3 cellular contexts compared by ENCODE assay signal in genomic region chr4:23930750-23931488, GRCh38.
TF ChIP-seq lines count a peak whose summit lies in the region.

No MANE protein-coding gene starts in this region.

TF ChIP-seq in Ishikawa, 13 proteins besides CTCF, POLR2A, EP300 and RAD21 (continued from another document):
- peak; percentile 84 for TF ChIP-seq NFIC (IDR thresholded peaks at IDR 0.05)
- TF ChIP-seq FOXM1 (IDR thresholded peaks at IDR 0.05; ENCODE audit: borderline replicate concordance, low read depth), result peak; percentile 74; the same call in 1 of the 2 replicates
- TF ChIP-seq EGR1 (IDR thresholded peaks at IDR 0.05), result no peak
- TF ChIP-seq REST (IDR thresholded peaks at IDR 0.05; ENCODE audit: low read depth), result no peak
- no peak for TF ChIP-seq CREB1 (IDR thresholded peaks at IDR 0.05; ENCODE audit: low read depth)
- TF ChIP-seq YY1 (IDR thresholded peaks at IDR 0.05; ENCODE audit: low read depth), result 0 out of 2 replicates have a peak, but pooled peaks have one; percentile 15
- TF ChIP-seq MAX (IDR thresholded peaks at IDR 0.05), result peak; percentile 91
- peak; percentile 38; the same call in 1 of the 2 replicates for TF ChIP-seq CEBPB (IDR thresholded peaks at IDR 0.05)
- peak; percentile 72 for TF ChIP-seq USF1 (IDR thresholded peaks at IDR 0.05)
- peak; percentile 86 for TF ChIP-seq TEAD4 (IDR thresholded peaks at IDR 0.05)

TF ChIP-seq in H1, 55 proteins besides CTCF, POLR2A, EP300 and RAD21 (continued from another document):
- TF ChIP-seq E2F6 (IDR thresholded peaks at IDR 0.05) (peak; percentile 46; the same call in 1 of the 2 replicates), SRF (IDR thresholded peaks at IDR 0.05; ENCODE audit: low read depth, low read length) (no peak), JUN (IDR thresholded peaks at IDR 0.05; ENCODE audit: low read depth, low read length) (no peak), SIRT6 (IDR thresholded peaks at IDR 0.05; ENCODE audit: low read length) (no peak), YY1 (IDR thresholded peaks at IDR 0.05; ENCODE audit: low read depth, low read length) (no peak), TCF12 (IDR thresholded peaks at IDR 0.05; ENCODE audit: low read depth, low read length) (no peak)
- TF ChIP-seq, protein P1, sequence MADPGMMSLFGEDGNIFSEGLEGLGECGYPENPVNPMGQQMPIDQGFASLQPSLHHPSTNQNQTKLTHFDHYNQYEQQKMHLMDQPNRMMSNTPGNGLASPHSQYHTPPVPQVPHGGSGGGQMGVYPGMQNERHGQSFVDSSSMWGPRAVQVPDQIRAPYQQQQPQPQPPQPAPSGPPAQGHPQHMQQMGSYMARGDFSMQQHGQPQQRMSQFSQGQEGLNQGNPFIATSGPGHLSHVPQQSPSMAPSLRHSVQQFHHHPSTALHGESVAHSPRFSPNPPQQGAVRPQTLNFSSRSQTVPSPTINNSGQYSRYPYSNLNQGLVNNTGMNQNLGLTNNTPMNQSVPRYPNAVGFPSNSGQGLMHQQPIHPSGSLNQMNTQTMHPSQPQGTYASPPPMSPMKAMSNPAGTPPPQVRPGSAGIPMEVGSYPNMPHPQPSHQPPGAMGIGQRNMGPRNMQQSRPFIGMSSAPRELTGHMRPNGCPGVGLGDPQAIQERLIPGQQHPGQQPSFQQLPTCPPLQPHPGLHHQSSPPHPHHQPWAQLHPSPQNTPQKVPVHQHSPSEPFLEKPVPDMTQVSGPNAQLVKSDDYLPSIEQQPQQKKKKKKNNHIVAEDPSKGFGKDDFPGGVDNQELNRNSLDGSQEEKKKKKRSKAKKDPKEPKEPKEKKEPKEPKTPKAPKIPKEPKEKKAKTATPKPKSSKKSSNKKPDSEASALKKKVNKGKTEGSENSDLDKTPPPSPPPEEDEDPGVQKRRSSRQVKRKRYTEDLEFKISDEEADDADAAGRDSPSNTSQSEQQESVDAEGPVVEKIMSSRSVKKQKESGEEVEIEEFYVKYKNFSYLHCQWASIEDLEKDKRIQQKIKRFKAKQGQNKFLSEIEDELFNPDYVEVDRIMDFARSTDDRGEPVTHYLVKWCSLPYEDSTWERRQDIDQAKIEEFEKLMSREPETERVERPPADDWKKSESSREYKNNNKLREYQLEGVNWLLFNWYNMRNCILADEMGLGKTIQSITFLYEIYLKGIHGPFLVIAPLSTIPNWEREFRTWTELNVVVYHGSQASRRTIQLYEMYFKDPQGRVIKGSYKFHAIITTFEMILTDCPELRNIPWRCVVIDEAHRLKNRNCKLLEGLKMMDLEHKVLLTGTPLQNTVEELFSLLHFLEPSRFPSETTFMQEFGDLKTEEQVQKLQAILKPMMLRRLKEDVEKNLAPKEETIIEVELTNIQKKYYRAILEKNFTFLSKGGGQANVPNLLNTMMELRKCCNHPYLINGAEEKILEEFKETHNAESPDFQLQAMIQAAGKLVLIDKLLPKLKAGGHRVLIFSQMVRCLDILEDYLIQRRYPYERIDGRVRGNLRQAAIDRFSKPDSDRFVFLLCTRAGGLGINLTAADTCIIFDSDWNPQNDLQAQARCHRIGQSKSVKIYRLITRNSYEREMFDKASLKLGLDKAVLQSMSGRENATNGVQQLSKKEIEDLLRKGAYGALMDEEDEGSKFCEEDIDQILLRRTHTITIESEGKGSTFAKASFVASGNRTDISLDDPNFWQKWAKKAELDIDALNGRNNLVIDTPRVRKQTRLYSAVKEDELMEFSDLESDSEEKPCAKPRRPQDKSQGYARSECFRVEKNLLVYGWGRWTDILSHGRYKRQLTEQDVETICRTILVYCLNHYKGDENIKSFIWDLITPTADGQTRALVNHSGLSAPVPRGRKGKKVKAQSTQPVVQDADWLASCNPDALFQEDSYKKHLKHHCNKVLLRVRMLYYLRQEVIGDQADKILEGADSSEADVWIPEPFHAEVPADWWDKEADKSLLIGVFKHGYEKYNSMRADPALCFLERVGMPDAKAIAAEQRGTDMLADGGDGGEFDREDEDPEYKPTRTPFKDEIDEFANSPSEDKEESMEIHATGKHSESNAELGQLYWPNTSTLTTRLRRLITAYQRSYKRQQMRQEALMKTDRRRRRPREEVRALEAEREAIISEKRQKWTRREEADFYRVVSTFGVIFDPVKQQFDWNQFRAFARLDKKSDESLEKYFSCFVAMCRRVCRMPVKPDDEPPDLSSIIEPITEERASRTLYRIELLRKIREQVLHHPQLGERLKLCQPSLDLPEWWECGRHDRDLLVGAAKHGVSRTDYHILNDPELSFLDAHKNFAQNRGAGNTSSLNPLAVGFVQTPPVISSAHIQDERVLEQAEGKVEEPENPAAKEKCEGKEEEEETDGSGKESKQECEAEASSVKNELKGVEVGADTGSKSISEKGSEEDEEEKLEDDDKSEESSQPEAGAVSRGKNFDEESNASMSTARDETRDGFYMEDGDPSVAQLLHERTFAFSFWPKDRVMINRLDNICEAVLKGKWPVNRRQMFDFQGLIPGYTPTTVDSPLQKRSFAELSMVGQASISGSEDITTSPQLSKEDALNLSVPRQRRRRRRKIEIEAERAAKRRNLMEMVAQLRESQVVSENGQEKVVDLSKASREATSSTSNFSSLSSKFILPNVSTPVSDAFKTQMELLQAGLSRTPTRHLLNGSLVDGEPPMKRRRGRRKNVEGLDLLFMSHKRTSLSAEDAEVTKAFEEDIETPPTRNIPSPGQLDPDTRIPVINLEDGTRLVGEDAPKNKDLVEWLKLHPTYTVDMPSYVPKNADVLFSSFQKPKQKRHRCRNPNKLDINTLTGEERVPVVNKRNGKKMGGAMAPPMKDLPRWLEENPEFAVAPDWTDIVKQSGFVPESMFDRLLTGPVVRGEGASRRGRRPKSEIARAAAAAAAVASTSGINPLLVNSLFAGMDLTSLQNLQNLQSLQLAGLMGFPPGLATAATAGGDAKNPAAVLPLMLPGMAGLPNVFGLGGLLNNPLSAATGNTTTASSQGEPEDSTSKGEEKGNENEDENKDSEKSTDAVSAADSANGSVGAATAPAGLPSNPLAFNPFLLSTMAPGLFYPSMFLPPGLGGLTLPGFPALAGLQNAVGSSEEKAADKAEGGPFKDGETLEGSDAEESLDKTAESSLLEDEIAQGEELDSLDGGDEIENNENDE (IDR thresholded peaks at IDR 0.05; ENCODE audit: insufficient replicate concordance, low read length), result no peak

TF ChIP-seq in liver, 16 proteins besides CTCF, POLR2A, EP300 and RAD21:
- TF ChIP-seq REST (IDR thresholded peaks at IDR 0.05) (peak; percentile 87), TAF1 (conservative IDR thresholded peaks at IDR 0.05) (no peak), HNF4A (conservative IDR thresholded peaks at IDR 0.05) (peak; percentile 79 to 95), FOXA2 (IDR thresholded peaks at IDR 0.05) (peak; percentile 86), SP1 (IDR thresholded peaks at IDR 0.05) (peak; percentile 96), RXRA (IDR thresholded peaks at IDR 0.05) (peak; percentile 98 to 100), GABPA (IDR thresholded peaks at IDR 0.05 in 1 of 2, conservative IDR thresholded peaks at IDR 0.05 in 1 of 2) (peak in 1 of 2 donors; percentile 30), YY1 (IDR thresholded peaks at IDR 0.05) (peak; percentile 87), JUND (IDR thresholded peaks at IDR 0.05) (peak; percentile 67 to 97), NR2F2 (IDR thresholded peaks at IDR 0.05) (peak; percentile 49), HNF4G (IDR thresholded peaks at IDR 0.05) (peak; percentile 52), FOXA1 (IDR thresholded peaks at IDR 0.05) (peak; percentile 66), EGR1 (IDR thresholded peaks at IDR 0.05; ENCODE audit: low read depth in 2 of 2) (peak in 1 of 2 donors; percentile 79), MAX (IDR thresholded peaks at IDR 0.05) (peak; percentile 99), ZBTB33 (IDR thresholded peaks at IDR 0.05) (peak; percentile 95)
- TF ChIP-seq, protein P2, sequence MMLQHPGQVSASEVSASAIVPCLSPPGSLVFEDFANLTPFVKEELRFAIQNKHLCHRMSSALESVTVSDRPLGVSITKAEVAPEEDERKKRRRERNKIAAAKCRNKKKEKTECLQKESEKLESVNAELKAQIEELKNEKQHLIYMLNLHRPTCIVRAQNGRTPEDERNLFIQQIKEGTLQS (IDR thresholded peaks at IDR 0.05), result peak; percentile 75
